In genomic region chr1:9809122-9809521, GRCh38 we compare ENCODE assay signal across 15 cellular contexts. TPM values are rescaled to one million over a fixed set of nuclear protein-coding genes. Genes with fewer than 3 reads are reported as not detected.
DNase-seq lines count a peak whose midpoint lies in the region; ATAC-seq and TF ChIP-seq lines count a peak whose summit lies in the region.
"Had no signal": no experiment of that assay in that cellular context is flagged by ENCODE, and none has a peak within 500 bp of the region (broad histone marks: within the 10 kb centered on the region; RNA-seq: fewer than 3 reads in every experiment).

No MANE protein-coding gene starts in this region.

- H3K79me2 ChIP-seq in mammary epithelial cell (ENCODE audit: insufficient read depth, low read length), result peaks cover 96% of the 10 kb centered on the region

- H3K9me3 ChIP-seq in mammary epithelial cell (replicated peaks; ENCODE audit: insufficient read depth, low read length), result no peaks in the 10 kb centered on the region
- H3K9me3 ChIP-seq: colonic mucosa had no signal

- H3K4me3 Mint-ChIP-seq in HFFc6, result no peak overlapping the region
- H3K4me3 Mint-ChIP-seq in mesothelial cell of epicardium, result no peak overlapping the region

- no peak overlapping the region for H3K4me3 ChIP-seq in mammary epithelial cell (replicated peaks in 1 of 3; ENCODE audit: insufficient read depth in 1 of 3, low read depth in 2 of 3, low read length in 3 of 3)
- H3K4me3 ChIP-seq: colonic mucosa had no signal

- no peaks in the 10 kb centered on the region; the same call in 1 of the 2 replicates for H3K27me3 Mint-ChIP-seq in HFFc6 (ENCODE audit: insufficient read depth)
- H3K27me3 Mint-ChIP-seq in mesothelial cell of epicardium (ENCODE audit: low read depth), result no peaks in the 10 kb centered on the region

- DNase-seq in ACHN, result peak; percentile 38
- DNase-seq in HFFc6, result no peak
- peak; percentile 29 for DNase-seq in mammary epithelial cell
- no peak for DNase-seq in mesothelial cell of epicardium (ENCODE audit: low spot score in 2 of 2, unreplicated experiment in 2 of 2)
- DNase-seq in DMS 273 (lab: John Stamatoyannopoulos, UW; ENCODE audit: unreplicated experiment), result no peak
- DNase-seq in DMS 273 treated with DMSO at 0.1 percent for 48 hours (lab: John Stamatoyannopoulos, UW), result no peak
- DNase-seq in NCI-H1092 treated with DMSO at 0.1 percent for 48 hours (lab: John Stamatoyannopoulos, UW), result no peak
- DNase-seq: activated CD8-positive, alpha-beta memory T cell treated with anti-CD3 and anti-CD28 coated beads for 24 hours; activated naive CD4-positive, alpha-beta T cell treated with anti-CD3 and anti-CD28 coated beads, Interleukin-2, amount 50 U/mL, for 16 hours; colonic mucosa; NCI-H2171; nucleus accumbens; T-helper 2 cell had no signal

- 70% methylated on average over 6 of the region's 8 CpGs for WGBS in mammary epithelial cell (ENCODE audit: low coverage, missing lambda C conversion rate)

- no peak overlapping the region for H3K9ac ChIP-seq in mammary epithelial cell (ENCODE audit: insufficient read depth, low read length)

- H3K27ac ChIP-seq in mammary epithelial cell (ENCODE audit: insufficient read depth, low read depth, low read length), result peak overlapping the region; percentile 1
- H3K27ac ChIP-seq: colonic mucosa, HL-60 had no signal

- TF ChIP-seq CTCF in HFFc6 (IDR thresholded peaks at IDR 0.05), result no peak
- TF ChIP-seq CTCF in mammary epithelial cell (conservative IDR thresholded peaks at IDR 0.05 in 1 of 2, IDR thresholded peaks at IDR 0.05 in 1 of 2; ENCODE audit: extremely low read depth in 1 of 2, insufficient read depth in 1 of 2, low read depth in 1 of 2, low read length in 2 of 2), result no peak
- no peak for TF ChIP-seq CTCF in mesothelial cell of epicardium (IDR thresholded peaks at IDR 0.05; ENCODE audit: unreplicated experiment)

- dilution Hi-C loops in mammary epithelial cell (cut with HindIII; ENCODE audit: low sequenced_read_pairs), result loop anchor here (5.0 kb wide), 1 partner anchor 72 kb away; no protein-coding TSS in a partner anchor

- H4K20me1 ChIP-seq in mammary epithelial cell (ENCODE audit: insufficient read depth, low read length), result peaks cover 4% of the 10 kb centered on the region

- no peak overlapping the region for H2AFZ ChIP-seq in mammary epithelial cell (ENCODE audit: low read depth, low read length)

- H3K4me1 Mint-ChIP-seq in HFFc6 (ENCODE audit: low read depth) (peaks cover 14% of the 10 kb centered on the region), mesothelial cell of epicardium (peaks cover 18% of the 10 kb centered on the region)

- CTCF ChIA-PET in mammary epithelial cell (lab: Charles Lee; ENCODE audit: low non-redundant PET), result no interaction called here

- no peak overlapping the region for H3K4me2 ChIP-seq in mammary epithelial cell (ENCODE audit: insufficient read depth, low read depth, low read length)

- peaks cover 16% of the 10 kb centered on the region for H3K4me1 ChIP-seq in mammary epithelial cell (ENCODE audit: insufficient read depth, low read length)

- peak overlapping the region; percentile 34 for H3K27ac Mint-ChIP-seq in HFFc6
- H3K27ac Mint-ChIP-seq in mesothelial cell of epicardium, result peak overlapping the region; percentile 47

- H3K36me3 Mint-ChIP-seq in HFFc6 (ENCODE audit: low read depth) (no peaks in the 10 kb centered on the region), mesothelial cell of epicardium (no peaks in the 10 kb centered on the region)

- BruUV-seq in mammary epithelial cell (replicated peaks; lab: Mats Ljungman, UMichigan), result no TSS peak

- in situ Hi-C loops in ACHN (cut with HindIII; ENCODE audit: low pct_ligation_motif_present, low pct_unique_long_range_greater_than_20kb, low sequenced_read_pairs) (no loop called here), mammary epithelial cell (cut with MboI; ENCODE audit: low sequenced_read_pairs in 2 of 2) (no loop called here)

- no peaks in the 10 kb centered on the region for H3K27me3 ChIP-seq in mammary epithelial cell (ENCODE audit: insufficient read depth, low read length)
- H3K27me3 ChIP-seq: colonic mucosa had no signal

- peaks cover 3% of the 10 kb centered on the region for H3K36me3 ChIP-seq in mammary epithelial cell (ENCODE audit: insufficient read depth, low read length)
- H3K36me3 ChIP-seq: colonic mucosa had no signal

- no peak for ATAC-seq in GM21515 (IDR thresholded peaks at IDR 0.05; ENCODE audit: unreplicated experiment)

- no peaks in the 10 kb centered on the region for H3K9me3 Mint-ChIP-seq in HFFc6
- no peaks in the 10 kb centered on the region for H3K9me3 Mint-ChIP-seq in mesothelial cell of epicardium

- intact Hi-C loops in mammary epithelial cell (cut with micrococcal nuclease), result no loop called here

RNA-seq across cellular contexts. Expression of gene CLSTN1, which starts 14.6 kb away (rescaled TPM):
- total RNA-seq in HFFc6 (2021; fragmentation: NEBNext Ultra II Directional; extraction: Animal tissue kit (Norgen Biotek cat#: 25700)), result 100 to 1,000 TPM; 128 to 151 (median 137) TPM
- 100 to 1,000 TPM; 229 to 335 TPM for total RNA-seq in mammary epithelial cell
- polyA plus RNA-seq in mammary epithelial cell, result 168 TPM
- 399 TPM for polyA minus RNA-seq in mammary epithelial cell
- 125 to 127 TPM (median 127 TPM) in 3 replicates for total RNA-seq in mesothelial cell of epicardium

Comparison
In these comparisons a context has a peak if more than half of its experiments do, and no peak if none do; other contexts are left out.
1. DNase-seq: peak in ACHN (single experiment) and mammary epithelial cell (single experiment); none in HFFc6 (single experiment), mesothelial cell of epicardium (0 of 2), DMS 273 (single experiment), DMS 273 treated with DMSO at 0.1 percent for 48 hours (single experiment) and NCI-H1092 treated with DMSO at 0.1 percent for 48 hours (single experiment).